ENCODE assay signal across 7 cellular contexts in genomic region chr13:110913911-110914292, GRCh38. TPM values are rescaled to one million over a fixed set of nuclear protein-coding genes. Genes with fewer than 3 reads are reported as not detected.
DNase-seq lines count a peak whose midpoint lies in the region; ATAC-seq, FAIRE-seq and TF ChIP-seq lines count a peak whose summit lies in the region.

No MANE protein-coding gene starts in this region.

- H3K9ac ChIP-seq in endothelial cell of umbilical vein (replicated peaks; ENCODE audit: extremely low read depth, insufficient read depth, low read length) (peak overlapping the region; percentile 90), neural progenitor cell (peak overlapping the region; percentile 96)

- TF ChIP-seq CTCF in PC-9 (conservative IDR thresholded peaks at IDR 0.05) (no peak), endothelial cell of umbilical vein (IDR thresholded peaks at IDR 0.05; ENCODE audit: extremely low read depth in 1 of 2, insufficient read depth in 1 of 2, low read depth in 1 of 2, low read length in 2 of 2) (no peak), neural progenitor cell (IDR thresholded peaks at IDR 0.05) (no peak)

- H2AFZ ChIP-seq in PC-9 (peak overlapping the region; percentile 95), endothelial cell of umbilical vein (ENCODE audit: low read depth, low read length) (no peak overlapping the region), neural progenitor cell (replicated peaks) (no peak overlapping the region)

- H3K4me3 ChIP-seq in HAP-1, result peak overlapping the region; percentile 100
- peak overlapping the region; percentile 77 for H3K4me3 ChIP-seq in PC-9
- H3K4me3 ChIP-seq in endothelial cell of umbilical vein (replicated peaks in 1 of 3; ENCODE audit: insufficient read depth in 1 of 3, low read depth in 1 of 3, low read length in 3 of 3), result peak overlapping the region; percentile 28 to 99 (median 87)
- H3K4me3 ChIP-seq in neural progenitor cell, result peak overlapping the region; percentile 93

- CTCF ChIA-PET in PC-9 (lab: Charles Lee) (no interaction called here), endothelial cell of umbilical vein (lab: Charles Lee) (interaction anchor here (0.8 to 3.5 kb wide), 7 partner anchors 30 to 302 kb away, joined by 3 to 29 read pairs (median 4); no protein-coding TSS in a partner anchor)

- no peaks in the 10 kb centered on the region for H3K9me3 Mint-ChIP-seq in neural progenitor cell

- H3K9me2 ChIP-seq in PC-9 (ENCODE audit: insufficient read depth), result no peaks in the 10 kb centered on the region

- H4K20me1 ChIP-seq in PC-9 (ENCODE audit: insufficient read depth) (peaks cover 45% of the 10 kb centered on the region), endothelial cell of umbilical vein (replicated peaks; ENCODE audit: control insufficient read depth, extremely low read depth, insufficient read depth, low read length) (peaks cover 11% of the 10 kb centered on the region), neural progenitor cell (ENCODE audit: low read depth) (peaks cover 53% of the 10 kb centered on the region)

- H3K4me2 ChIP-seq in PC-9 (peak overlapping the region; percentile 80), endothelial cell of umbilical vein (ENCODE audit: insufficient read depth, low read length) (peak overlapping the region; percentile 96), neural progenitor cell (peak overlapping the region; percentile 88)

- H3K9me1 ChIP-seq in endothelial cell of umbilical vein (replicated peaks; ENCODE audit: control insufficient read depth, extremely low read depth, insufficient read depth, low read length), result no peaks in the 10 kb centered on the region

- H3K79me2 ChIP-seq in PC-9 (ENCODE audit: low read depth), result peaks cover 59% of the 10 kb centered on the region
- H3K79me2 ChIP-seq in endothelial cell of umbilical vein (ENCODE audit: control insufficient read depth, insufficient read depth, low read length), result peaks cover 52% of the 10 kb centered on the region
- peaks cover 65% of the 10 kb centered on the region for H3K79me2 ChIP-seq in neural progenitor cell (ENCODE audit: low read depth)

- no peak for FAIRE-seq in endothelial cell of umbilical vein (lab: Jason Lieb, UNC)

- peaks cover 43% of the 10 kb centered on the region for H3K4me1 Mint-ChIP-seq in neural progenitor cell

- TF ChIP-seq POLR2A in endothelial cell of umbilical vein (IDR thresholded peaks at IDR 0.05; ENCODE audit: low read depth, low read length), result no peak

- H3K4me1 ChIP-seq in HAP-1 (peaks cover 26% of the 10 kb centered on the region), PC-9 (replicated peaks; ENCODE audit: insufficient read depth) (peaks cover 48% of the 10 kb centered on the region), endothelial cell of umbilical vein (ENCODE audit: control insufficient read depth, extremely low read depth, insufficient read depth, low read length) (peaks cover 20% of the 10 kb centered on the region), neural progenitor cell (peaks cover 26% of the 10 kb centered on the region)

- peak overlapping the region; percentile 87 for H3K27ac Mint-ChIP-seq in neural progenitor cell

- peaks cover 15% of the 10 kb centered on the region for H3K36me3 Mint-ChIP-seq in neural progenitor cell

- H3K9me3 ChIP-seq in HAP-1 (no peaks in the 10 kb centered on the region), PC-9 (ENCODE audit: insufficient read depth, low read depth) (no peaks in the 10 kb centered on the region), endothelial cell of umbilical vein (replicated peaks; ENCODE audit: control insufficient read depth, insufficient read depth, low read length) (no peaks in the 10 kb centered on the region), neural progenitor cell (ENCODE audit: low read depth) (no peaks in the 10 kb centered on the region)

- peak overlapping the region; percentile 89 for H3K27ac ChIP-seq in PC-9
- H3K27ac ChIP-seq in endothelial cell of umbilical vein (ENCODE audit: insufficient read depth, low read depth, low read length), result peak overlapping the region; percentile 70
- H3K27ac ChIP-seq in neural progenitor cell, result peak overlapping the region; percentile 96

- in situ Hi-C loops in HAP-1 (cut with MboI; ENCODE audit: low sequenced_read_pairs), result loop anchor here (5.0 kb wide), 1 partner anchor 197 kb away; no protein-coding TSS in a partner anchor

- no peak for ATAC-seq in HG03520 (IDR thresholded peaks at IDR 0.05; ENCODE audit: unreplicated experiment)

- H3K27me3 ChIP-seq in HAP-1 (ENCODE audit: low read depth) (no peaks in the 10 kb centered on the region), PC-9 (ENCODE audit: insufficient read depth, low read depth) (no peaks in the 10 kb centered on the region), endothelial cell of umbilical vein (ENCODE audit: control insufficient read depth in 2 of 2, insufficient read depth in 2 of 2, low read length in 2 of 2) (no peaks in the 10 kb centered on the region), neural progenitor cell (no peaks in the 10 kb centered on the region)

- POLR2A ChIA-PET in PC-9 (lab: Charles Lee; ENCODE audit: unreplicated experiment) (interaction anchor here (0.6 kb wide), 1 partner anchor 388 kb away, joined by 5 read pairs; no protein-coding TSS in a partner anchor), endothelial cell of umbilical vein (lab: Charles Lee) (interaction anchor here (1.0 kb wide), 1 partner anchor 199 kb away, joined by 7 read pairs; no protein-coding TSS in a partner anchor)

- no peak for DNase-seq in HAP-1 (ENCODE audit: low spot score in 2 of 2)
- no peak for DNase-seq in PC-9
- no peak for DNase-seq in endothelial cell of umbilical vein (ENCODE audit: low read depth, low spot score)
- no peak for DNase-seq in neural progenitor cell (ENCODE audit: low spot score)
- DNase-seq in NCI-H2107 (lab: John Stamatoyannopoulos, UW), result no peak
- DNase-seq in NAMALWA (ENCODE audit: low spot score), result no peak

- BruUV-seq in PC-9 (replicated peaks; lab: Mats Ljungman, UMichigan) (no TSS peak), endothelial cell of umbilical vein (replicated peaks; lab: Mats Ljungman, UMichigan) (no TSS peak)

- peaks cover 3% of the 10 kb centered on the region for H3K27me3 Mint-ChIP-seq in neural progenitor cell (ENCODE audit: insufficient read depth, low read depth)

- intact Hi-C loops in PC-9 (cut with micrococcal nuclease; ENCODE audit: unreplicated experiment), result loop anchor here (2.0 to 10.0 kb wide), 3 partner anchors 51 to 469 kb away; partner anchors contain the start of gene ING1
- intact Hi-C loops in endothelial cell of umbilical vein (cut with micrococcal nuclease), result loop anchor here (2.0 kb wide), 1 partner anchor 787 kb away; no protein-coding TSS in a partner anchor

- peak overlapping the region; percentile 94 for H3K4me3 Mint-ChIP-seq in neural progenitor cell

- dilution Hi-C loops in endothelial cell of umbilical vein (cut with MboI; ENCODE audit: extremely low pct_ligation_motif_present, low sequenced_read_pairs), result no loop called here

- H3K36me3 ChIP-seq in HAP-1 (replicated peaks) (peaks cover 14% of the 10 kb centered on the region), PC-9 (ENCODE audit: low read depth) (peaks cover 25% of the 10 kb centered on the region), endothelial cell of umbilical vein (ENCODE audit: control insufficient read depth in 2 of 2, extremely low read depth in 1 of 2, insufficient read depth in 2 of 2, low read length in 2 of 2) (peaks cover 0 to 5% of the 10 kb centered on the region in 2 experiments), neural progenitor cell (no peaks in the 10 kb centered on the region)

- H3F3A ChIP-seq in PC-9 (ENCODE audit: insufficient read depth, low read depth) (peaks cover 24% of the 10 kb centered on the region), neural progenitor cell (ENCODE audit: low read depth) (peaks cover 14% of the 10 kb centered on the region)

TF ChIP-seq in endothelial cell of umbilical vein, 7 proteins besides CTCF, POLR2A, EP300 and RAD21:
- no peak for TF ChIP-seq POLR2AphosphoS5 (IDR thresholded peaks at IDR 0.05; ENCODE audit: insufficient read depth, low read depth, low read length)
- TF ChIP-seq FOS (IDR thresholded peaks at IDR 0.05; ENCODE audit: borderline replicate concordance, insufficient read depth, low read length), result no peak
- TF ChIP-seq EZH2 (IDR thresholded peaks at IDR 0.05; ENCODE audit: borderline replicate concordance, low read depth, low read length, severe bottlenecking), result no peak
- TF ChIP-seq MYC (IDR thresholded peaks at IDR 0.05; ENCODE audit: low read depth, low read length), result no peak
- TF ChIP-seq MAX (IDR thresholded peaks at IDR 0.05; ENCODE audit: insufficient read depth, insufficient read length), result no peak
- TF ChIP-seq GATA2 (IDR thresholded peaks at IDR 0.05; ENCODE audit: insufficient read depth, insufficient read length, low read depth, low read length), result no peak
- TF ChIP-seq JUN (IDR thresholded peaks at IDR 0.05; ENCODE audit: borderline replicate concordance, insufficient read depth, insufficient read length, low read depth), result no peak
TF ChIP-seq in endothelial cell of umbilical vein: peak in this region for 0.

RNA-seq across cellular contexts. Expression of gene ANKRD10, which starts 1.0 kb away (rescaled TPM):
- total RNA-seq in PC-9 (2021) (154 and 155 TPM in 2 replicates), endothelial cell of umbilical vein (83.1 and 94.1 TPM in 2 replicates), neural progenitor cell (ENCODE audit: low replicate concordance) (188 and 212 TPM in 2 replicates)
- polyA plus RNA-seq in endothelial cell of umbilical vein, result 43.8 and 44.5 TPM in 2 replicates
- polyA plus RNA-seq in endothelial cell of umbilical vein (2011; cell fraction: cytosol; rRNA removed), result 21.4 and 27.7 TPM in 2 replicates
- polyA plus RNA-seq in endothelial cell of umbilical vein (2011; cell fraction: nucleus; rRNA removed), result 279 and 295 TPM in 2 replicates
- polyA plus RNA-seq in endothelial cell of umbilical vein (2012), result 43.9 and 50.4 TPM in 2 replicates
- 89.2 and 94.7 TPM in 2 replicates for polyA minus RNA-seq in endothelial cell of umbilical vein
- polyA minus RNA-seq in endothelial cell of umbilical vein (2011; cell fraction: cytosol; rRNA and poly(A)+ RNA removed), result 48.4 TPM
- 230 and 241 TPM in 2 replicates for polyA minus RNA-seq in endothelial cell of umbilical vein (2011; cell fraction: nucleus; rRNA and poly(A)+ RNA removed)
